ENCODE assay signal across 8 cellular contexts in genomic region chr1:43946244-43947060, GRCh38. TPM values are rescaled to one million over a fixed set of nuclear protein-coding genes. Genes with fewer than 3 reads are reported as not detected.
DNase-seq lines count a peak whose midpoint lies in the region; TF ChIP-seq lines count a peak whose summit lies in the region.

Gene IPO13, plus strand, starts transcription at chr1:43946950. Its CDS starts 651 bp downstream, at chr1:43947601.

- no peaks in the 10 kb centered on the region for H3F3A ChIP-seq in MM.1S (ENCODE audit: insufficient read depth, low read length)

- H3K9me3 ChIP-seq in MM.1S (replicated peaks; ENCODE audit: insufficient read depth, low read length) (no peaks in the 10 kb centered on the region), SJCRH30 (replicated peaks) (no peaks in the 10 kb centered on the region), neutrophil (no peaks in the 10 kb centered on the region)

- H3K36me3 ChIP-seq in MM.1S (replicated peaks; ENCODE audit: insufficient read depth, low read length), result no peaks in the 10 kb centered on the region
- H3K36me3 ChIP-seq in SJCRH30, result no peaks in the 10 kb centered on the region
- H3K36me3 ChIP-seq in neutrophil, result peaks cover 8% of the 10 kb centered on the region

- H3K27me3 ChIP-seq in MM.1S (replicated peaks; ENCODE audit: insufficient read depth, low read length) (no peaks in the 10 kb centered on the region), SJCRH30 (no peaks in the 10 kb centered on the region), neutrophil (no peaks in the 10 kb centered on the region)

- H3K27ac ChIP-seq in MM.1S (ENCODE audit: low read length), result peak within 1 kb of the TSS; percentile 90
- peak within 1 kb of the TSS; percentile 99 for H3K27ac ChIP-seq in SJCRH30
- peak within 1 kb of the TSS; percentile 94 for H3K27ac ChIP-seq in neutrophil
- H3K27ac ChIP-seq in substantia nigra (ENCODE audit: low read depth, low read length, poor library complexity, severe bottlenecking), result peak within 1 kb of the TSS; percentile 98

- DNase-seq in GM03348 (ENCODE audit: low spot score) (peak; percentile 98), HCEC 1CT (peak; percentile 95), MM.1S (peak; percentile 97), SJCRH30 (peak; percentile 98), foreskin melanocyte (peak; percentile 94), substantia nigra (lab: John Stamatoyannopoulos, UW) (peak; percentile 85 to 98 (median 95))
- DNase-seq in activated naive CD4-positive, alpha-beta T cell (lab: John Stamatoyannopoulos, UW), result peak; percentile 77 to 92 (median 86)

- H2AFZ ChIP-seq in MM.1S (ENCODE audit: low read length), result peak within 1 kb of the TSS; percentile 99

- no peaks in the 10 kb centered on the region for H4K20me1 ChIP-seq in MM.1S (ENCODE audit: insufficient read depth, low read length)

- H3K4me2 ChIP-seq in MM.1S (ENCODE audit: low read depth, low read length), result peak within 1 kb of the TSS; percentile 97

- H3K9me2 ChIP-seq in MM.1S (replicated peaks; ENCODE audit: insufficient read depth, low read length), result no peaks in the 10 kb centered on the region

- peaks cover 23% of the 10 kb centered on the region for H3K79me2 ChIP-seq in MM.1S (ENCODE audit: low read length)

- peaks cover 11% of the 10 kb centered on the region for H3K4me1 ChIP-seq in MM.1S (ENCODE audit: low read length)
- H3K4me1 ChIP-seq in SJCRH30, result no peaks in the 10 kb centered on the region; the same call in 1 of the 2 replicates
- H3K4me1 ChIP-seq in neutrophil (ENCODE audit: control insufficient read depth in 1 of 2, insufficient read depth in 1 of 2, low read depth in 1 of 2, low read length in 1 of 2), result peaks cover 17 to 25% of the 10 kb centered on the region in 2 experiments

- TF ChIP-seq CTCF in MM.1S (IDR thresholded peaks at IDR 0.05; ENCODE audit: low read length) (peak; percentile 79), neutrophil (IDR thresholded peaks at IDR 0.05) (peak; percentile 79)

- peak within 1 kb of the TSS; percentile 99 for H3K9ac ChIP-seq in MM.1S (ENCODE audit: low read length)

- H3K4me3 ChIP-seq in MM.1S (ENCODE audit: low read length) (peak within 1 kb of the TSS; percentile 97), SJCRH30 (peak within 1 kb of the TSS; percentile 69), neutrophil (ENCODE audit: low read depth in 1 of 2, low read length in 1 of 2) (peak within 1 kb of the TSS; percentile 83 to 86)

RNA-seq across cellular contexts. Expression of gene IPO13, which starts in this region (rescaled TPM):
- 15.4 and 17.7 TPM in 2 replicates for total RNA-seq in SJCRH30 (2014; rRNA removed; shearing (Covaris generic))

Comparison
In these comparisons a context has a peak if more than half of its experiments do, and no peak if none do; other contexts are left out.
1. Peak in every context shown above with its lines: DNase-seq, H3K4me3 ChIP-seq and H3K27ac ChIP-seq.